In the genomic region with DNA sequence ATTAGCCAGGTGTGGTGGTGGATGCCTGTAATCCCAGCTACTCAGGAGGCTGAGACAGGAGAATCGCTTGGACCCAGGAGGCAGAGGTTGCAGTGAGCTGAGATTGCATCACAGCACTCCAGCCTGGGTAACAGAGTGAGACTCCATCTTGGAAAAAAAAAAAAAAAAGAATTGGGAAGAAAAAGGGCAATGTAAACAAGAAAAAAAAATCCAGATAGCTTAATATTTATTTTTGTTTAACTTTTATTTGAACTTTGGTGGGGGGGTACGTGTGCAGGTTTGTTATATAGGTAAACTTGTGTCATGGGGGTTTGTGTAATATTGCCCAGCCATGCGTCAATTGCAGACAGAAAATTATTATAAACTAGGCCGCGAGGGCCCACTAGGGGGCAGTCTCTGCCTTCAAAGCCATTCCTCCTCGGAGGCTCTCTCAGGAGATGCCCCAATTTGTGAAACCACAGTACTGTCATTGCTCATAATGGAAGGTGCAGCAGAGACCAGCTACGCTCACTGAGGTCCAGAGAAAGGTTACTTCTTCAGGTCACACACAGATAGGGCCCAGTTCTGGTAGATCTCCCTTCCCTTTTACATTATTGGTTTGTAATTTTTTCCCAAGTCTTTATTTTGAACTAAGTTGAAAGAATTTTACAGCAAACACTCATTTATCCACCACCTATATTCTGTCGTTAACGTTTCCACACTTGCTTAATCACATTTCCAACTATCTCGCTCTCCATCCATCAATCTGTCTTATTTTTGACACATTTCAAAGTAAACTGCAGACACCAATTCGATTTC, we compare ENCODE assay signal across 8 cellular contexts.
DNase-seq lines count a peak whose midpoint lies in the region; ATAC-seq and TF ChIP-seq lines count a peak whose summit lies in the region.

No MANE protein-coding gene starts in this region.

- in situ Hi-C loops in GM13977 (cut with MboI; ENCODE audit: low pct_unique_long_range_greater_than_20kb, low sequenced_read_pairs, unreplicated experiment), result loop anchor here (10.0 kb wide), 1 partner anchor 463 kb away; no protein-coding TSS in a partner anchor

- intact Hi-C loops in upper lobe of right lung (cut with DNase I), result loop anchor here (10.0 kb wide), 1 partner anchor 463 kb away; no protein-coding TSS in a partner anchor

- no peak overlapping the region for H3K4me3 ChIP-seq in Jurkat, Clone E6-1 (ENCODE audit: low read length)
- no peak overlapping the region for H3K4me3 ChIP-seq in upper lobe of right lung

- DNase-seq in A172 (ENCODE audit: low spot score) (peak; percentile 66), GM13977 (ENCODE audit: low spot score) (peak; percentile 81), SIG-M5 (lab: John Stamatoyannopoulos, UW) (peak; percentile 34), globus pallidus (ENCODE audit: low spot score) (peak; percentile 66), pons (ENCODE audit: low spot score) (peak; percentile 59), upper lobe of right lung (peak; percentile 67)
- DNase-seq in Jurkat, Clone E6-1 (ENCODE audit: low read depth, low spot score), result peak; percentile 59
- peak; percentile 69 for DNase-seq in activated T-helper 9 cell treated with anti-CD3 and anti-CD28 coated beads, Interleukin-2, amount 50 U/mL, for 16 hours (ENCODE audit: low read depth)

- TF ChIP-seq CTCF in GM13977 (IDR thresholded peaks at IDR 0.05; ENCODE audit: extremely low read depth, insufficient read depth, missing control alignments) (peak; percentile 71), upper lobe of right lung (IDR thresholded peaks at IDR 0.05) (peak; percentile 78)

- no peaks in the 10 kb centered on the region for H3K9me3 ChIP-seq in upper lobe of right lung

- H3K27ac ChIP-seq in upper lobe of right lung, result no peak overlapping the region

- no peaks in the 10 kb centered on the region for H3K4me1 ChIP-seq in upper lobe of right lung

- no peaks in the 10 kb centered on the region for H3K27me3 ChIP-seq in upper lobe of right lung

- no peaks in the 10 kb centered on the region for H3K36me3 ChIP-seq in upper lobe of right lung

- ATAC-seq in upper lobe of right lung, result peak; percentile 86
